30 cellular contexts compared by ENCODE assay signal in the genomic region with DNA sequence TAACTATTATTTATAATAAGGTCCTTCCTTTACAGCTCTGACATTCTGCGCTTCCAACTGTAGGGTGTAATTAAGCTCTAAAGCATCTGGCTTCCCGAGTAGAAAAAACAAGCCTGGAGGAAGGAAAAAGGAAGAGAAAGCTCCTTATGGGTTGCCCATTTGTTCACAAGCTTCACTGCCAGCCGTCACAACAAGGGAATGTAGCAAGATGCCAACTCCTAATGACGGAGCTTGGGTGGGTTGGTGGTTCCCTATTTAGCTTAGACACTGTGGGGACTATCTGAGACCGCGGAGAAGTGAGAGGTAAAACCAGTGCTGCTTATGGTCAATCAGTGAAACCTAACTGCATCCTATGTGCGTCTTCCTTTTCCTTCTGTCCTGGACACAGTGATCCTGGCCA. TPM values are rescaled to one million over a fixed set of nuclear protein-coding genes. Genes with fewer than 3 reads are reported as not detected.
"Had no signal": no experiment of that assay in that cellular context is flagged by ENCODE, and none has a peak within 500 bp of the region (broad histone marks: within the 10 kb centered on the region; RNA-seq: fewer than 3 reads in every experiment).

No MANE protein-coding gene starts in this region.

- H3K4me2 ChIP-seq: SK-N-SH had no signal

- DNase-seq: activated CD4-positive, alpha-beta T cell treated with anti-CD3 and anti-CD28 coated beads for 48 hours; activated CD4-positive, alpha-beta T cell treated with anti-CD3 and anti-CD28 coated beads, Interleukin-2, amount 50 U/mL, for 4 hours; activated CD4-positive, CD25-positive, alpha-beta regulatory T cell treated with anti-CD3 and anti-CD28 coated beads, Interleukin-2, amount 50 U/mL, for 72 hours; activated CD8-positive, alpha-beta memory T cell treated with anti-CD3 and anti-CD28 coated beads, Interleukin-2, amount 50 U/mL, for 48 hours; activated CD8-positive, alpha-beta T cell treated with anti-CD3 and anti-CD28 coated beads, Interleukin-2, amount 10 ng/mL, durations not matched to agents 7 days and 5 days; activated effector memory CD4-positive, alpha-beta T cell treated with Interleukin-2 at 50 U/mL for 16 hours; activated naive CD4-positive, alpha-beta T cell; activated T-cell treated with anti-CD3 and anti-CD28 coated beads, Interleukin-2, amount 50 U/mL, for 24 hours; KG1; NCI-H1105; NCI-H1436; NCI-H187 treated with DMSO at 0.1 percent for 48 hours; NCI-H2081 treated with DMSO at 0.1 percent for 48 hours; NCI-H526; NCI-H82; Peyer's patch; Right ventricle myocardium superior; SJCRH30; SK-N-SH; T-helper 1 cell had no signal

- H3K36me3 ChIP-seq: Peyer's patch, SJCRH30 had no signal

- H3K27me3 ChIP-seq: Peyer's patch, SJCRH30 had no signal

- ATAC-seq: activated CD8-positive, alpha-beta T cell treated with anti-CD3 and anti-CD28 coated beads, Interleukin-2, amount 10 ng/mL, durations not matched to agents 7 days and 5 days had no signal

- H3K4me1 ChIP-seq: Peyer's patch had no signal

- H3K9me3 ChIP-seq: Peyer's patch, SJCRH30, SK-N-SH had no signal

- H3K9ac ChIP-seq: SK-N-SH had no signal

- H3K27ac ChIP-seq: Peyer's patch, RWPE1, SJCRH30 had no signal

- H3K4me3 Mint-ChIP-seq: activated CD8-positive, alpha-beta T cell treated with anti-CD3 and anti-CD28 coated beads, Interleukin-2, amount 10 ng/mL, durations not matched to agents 7 days and 5 days; activated naive CD8-positive, alpha-beta T cell; activated T-cell treated with anti-CD3 and anti-CD28 coated beads, Interleukin-2, amount 50 U/mL, for 24 hours; activated T-helper 1 cell treated with anti-CD3 and anti-CD28 coated beads, Interleukin-12 subunit alpha, Interleukin-12 subunit beta, Interleukin-2, Interleukin-4 antibody, amounts not matched to agents 30 ng/mL and 10 ng/mL and 1 ng/mL, durations not matched to agents 14 hours and 24 hours and 36 hours; brain; IgD-negative memory B cell had no signal

- H3K4me3 ChIP-seq: Peyer's patch, SJCRH30 had no signal

- H3K9me3 Mint-ChIP-seq: activated T-cell treated with anti-CD3 and anti-CD28 coated beads, Interleukin-2, amount 50 U/mL, for 24 hours; activated T-helper 1 cell treated with anti-CD3 and anti-CD28 coated beads, Interleukin-12 subunit alpha, Interleukin-12 subunit beta, Interleukin-2, Interleukin-4 antibody, amounts not matched to agents 30 ng/mL and 10 ng/mL and 1 ng/mL, durations not matched to agents 14 hours and 24 hours and 36 hours; brain; IgD-negative memory B cell had no signal

- H3K27ac Mint-ChIP-seq: activated CD8-positive, alpha-beta T cell treated with anti-CD3 and anti-CD28 coated beads, Interleukin-2, amount 10 ng/mL, durations not matched to agents 7 days and 5 days; activated naive CD8-positive, alpha-beta T cell; activated T-cell treated with anti-CD3 and anti-CD28 coated beads, Interleukin-2, amount 50 U/mL, for 24 hours; activated T-helper 1 cell treated with anti-CD3 and anti-CD28 coated beads, Interleukin-12 subunit alpha, Interleukin-12 subunit beta, Interleukin-2, Interleukin-4 antibody, amounts not matched to agents 30 ng/mL and 10 ng/mL and 1 ng/mL, durations not matched to agents 14 hours and 24 hours and 36 hours; IgD-negative memory B cell had no signal

- H3K27me3 Mint-ChIP-seq: activated naive CD8-positive, alpha-beta T cell had no signal

RNA-seq across cellular contexts. Expression of a gene that starts 7.3 kb away (rescaled TPM):
- total RNA-seq: activated T-helper 1 cell treated with anti-CD3 and anti-CD28 coated beads, Interleukin-12 subunit alpha, Interleukin-12 subunit beta, Interleukin-2, Interleukin-4 antibody, amounts not matched to agents 30 ng/mL and 10 ng/mL and 1 ng/mL, durations not matched to agents 14 hours and 24 hours and 36 hours; astrocyte; LHCN-M2; M059J; NCI-H460; Right ventricle myocardium superior; T-helper 2 cell treated with Interferon-gamma antibody and Interleukin-4, amounts not matched to agents 100 ng/mL and 5 ng/mL, for 36 hours had no signal
